1 cellular context compared by ENCODE assay signal in genomic region chr1:28370220-28371010, GRCh38.
TF ChIP-seq lines count a peak whose summit lies in the region.

No MANE protein-coding gene starts in this region.

TF ChIP-seq in K562, 482 proteins besides CTCF, POLR2A, EP300 and RAD21 (continued from another document and continues in another):
- TF ChIP-seq CHD4 (IDR thresholded peaks at IDR 0.05; ENCODE audit: insufficient read depth, insufficient replicate concordance, low read depth, low read length, poor library complexity, severe bottlenecking) (peak; percentile 67), ZNF609 (CRISPR knock-in tag; IDR thresholded peaks at IDR 0.05; ENCODE audit: borderline replicate concordance) (no peak), HDAC1 (IDR thresholded peaks at IDR 0.05) (peak in 1 of 2 experiments; percentile 7; a peak in 2 of 4 replicates), CBX8 (IDR thresholded peaks at IDR 0.05; ENCODE audit: borderline replicate concordance, extremely low read depth, low read depth, low read length, poor library complexity, severe bottlenecking) (no peak), ZNF217 (CRISPR knock-in tag; IDR thresholded peaks at IDR 0.05) (no peak), SRSF3 (IDR thresholded peaks at IDR 0.05; ENCODE audit: insufficient read depth, low read length) (0 out of 2 replicates have a peak, but pooled peaks have one; percentile 12), ARNT (IDR thresholded peaks at IDR 0.05) (no peak), TGIF2 (CRISPR knock-in tag; IDR thresholded peaks at IDR 0.05) (no peak), SMARCA5 (IDR thresholded peaks at IDR 0.05) (peak; percentile 64; the same call in 1 of the 2 replicates), AFF4 (CRISPR knock-in tag; IDR thresholded peaks at IDR 0.05) (0 out of 2 replicates have a peak, but pooled peaks have one; percentile 45), MAFG (tag; conservative IDR thresholded peaks at IDR 0.05) (no peak), NR2C1 (IDR thresholded peaks at IDR 0.05) (peak; percentile 51; the same call in 1 of the 2 replicates), NR2C1 (tag; IDR thresholded peaks at IDR 0.05) (no peak), SMARCE1 (IDR thresholded peaks at IDR 0.05) (peak; percentile 11; the same call in 1 of the 2 replicates), BCOR (IDR thresholded peaks at IDR 0.05) (peak; percentile 83), RBM25 (IDR thresholded peaks at IDR 0.05; ENCODE audit: low read depth, low read length, severe bottlenecking) (peak; percentile 85), ZNF407 (IDR thresholded peaks at IDR 0.05; ENCODE audit: low read depth) (0 out of 2 replicates have a peak, but pooled peaks have one; percentile 64), CHD1 (IDR thresholded peaks at IDR 0.05; ENCODE audit: low read length) (peak; percentile 62), RBM39 (optimal IDR thresholded peaks at IDR 0.05; ENCODE audit: low read depth, low read length) (peak; percentile 35), ZNF57 (CRISPR knock-in tag; IDR thresholded peaks at IDR 0.05) (no peak), GTF3C2 (IDR thresholded peaks at IDR 0.05; ENCODE audit: borderline replicate concordance, extremely low read depth, insufficient read length) (no peak), FOXP1 (CRISPR knock-in tag; IDR thresholded peaks at IDR 0.05) (peak; percentile 32; the same call in 1 of the 2 replicates), HMG20B (CRISPR knock-in tag; IDR thresholded peaks at IDR 0.05) (0 out of 2 replicates have a peak, but pooled peaks have one; percentile 4), E2F4 (CRISPR knock-in tag; IDR thresholded peaks at IDR 0.05; ENCODE audit: low read depth) (0 out of 2 replicates have a peak, but pooled peaks have one; percentile 35), ZNF354B (CRISPR knock-in tag; IDR thresholded peaks at IDR 0.05) (no peak), KDM1A (IDR thresholded peaks at IDR 0.05) (peak; percentile 69), ETV6 (IDR thresholded peaks at IDR 0.05; ENCODE audit: borderline replicate concordance in 1 of 2, low read depth in 2 of 2, low read length in 1 of 2) (0 out of 4 replicates have a peak, but pooled peaks of 1 of the 2 experiments have one; percentile 31), ETV6 (CRISPR knock-in tag; IDR thresholded peaks at IDR 0.05; ENCODE audit: borderline replicate concordance) (no peak), CBX3 (IDR thresholded peaks at IDR 0.05; ENCODE audit: borderline replicate concordance in 1 of 2, low read length in 2 of 2) (peak in 1 of 2 experiments; percentile 37; a peak in 1 of 3 replicates), ATF1 (CRISPR knock-in tag; IDR thresholded peaks at IDR 0.05) (no peak), ATF1 (tag; IDR thresholded peaks at IDR 0.05) (no peak), DPF2 (IDR thresholded peaks at IDR 0.05) (no peak), ASH1L (IDR thresholded peaks at IDR 0.05; ENCODE audit: borderline replicate concordance, low read depth, partially characterized antibody) (no peak), PATZ1 (CRISPR knock-in tag; IDR thresholded peaks at IDR 0.05; ENCODE audit: borderline replicate concordance) (no peak)
